Comparison of ENCODE assay signal across 8 cellular contexts in genomic region chr2:45650851-45651414, GRCh38. TPM values are rescaled to one million over a fixed set of nuclear protein-coding genes. Genes with fewer than 3 reads are reported as not detected.
DNase-seq lines count a peak whose midpoint lies in the region; ATAC-seq and TF ChIP-seq lines count a peak whose summit lies in the region.

No MANE protein-coding gene starts in this region.

- H4K20me1 ChIP-seq in Karpas-422 (ENCODE audit: insufficient read depth, low read depth, low read length) (peaks cover 27% of the 10 kb centered on the region; the same call in 1 of the 2 replicates), neural progenitor cell (ENCODE audit: low read depth) (peaks cover 7% of the 10 kb centered on the region)

- H3K9me3 Mint-ChIP-seq in neural progenitor cell: no peaks in the 10 kb centered on the region

- peak overlapping the region; percentile 97 for H3K9ac ChIP-seq in Karpas-422 (ENCODE audit: low read length)
- no peak overlapping the region for H3K9ac ChIP-seq in neural progenitor cell

- H3F3A ChIP-seq in neural progenitor cell (ENCODE audit: low read depth): peaks cover 21% of the 10 kb centered on the region

- intact Hi-C loops in stomach (cut with DNase I; ENCODE audit: low total_unique reads): no loop called here

- H3K36me3 ChIP-seq in Karpas-422 (ENCODE audit: insufficient read depth, low read length): peaks cover 25% of the 10 kb centered on the region
- H3K36me3 ChIP-seq in neural progenitor cell: no peaks in the 10 kb centered on the region
- no peaks in the 10 kb centered on the region for H3K36me3 ChIP-seq in stomach

- H3K27ac ChIP-seq in Karpas-422 (ENCODE audit: low read length): peak overlapping the region; percentile 88
- no peak overlapping the region for H3K27ac ChIP-seq in neural progenitor cell
- peak overlapping the region; percentile 95 to 100 (median 99) for H3K27ac ChIP-seq in stomach

- peak; percentile 46 for TF ChIP-seq EP300 in stomach (IDR thresholded peaks at IDR 0.05)

- H2AFZ ChIP-seq in Karpas-422 (ENCODE audit: low read length) (no peak overlapping the region), neural progenitor cell (replicated peaks) (peak overlapping the region; percentile 93)

- peak overlapping the region; percentile 97 for H3K4me2 ChIP-seq in Karpas-422 (ENCODE audit: low read depth, low read length, poor library complexity, severe bottlenecking)
- H3K4me2 ChIP-seq in neural progenitor cell: peak overlapping the region; percentile 100

- peaks cover 41% of the 10 kb centered on the region for H3K4me1 ChIP-seq in Karpas-422 (ENCODE audit: low read length)
- peaks cover 13% of the 10 kb centered on the region for H3K4me1 ChIP-seq in neural progenitor cell
- H3K4me1 ChIP-seq in stomach: peaks cover 20 to 52% (median 34%) of the 10 kb centered on the region in 4 donors

- H3K27me3 ChIP-seq in Karpas-422 (ENCODE audit: low read length) (no peaks in the 10 kb centered on the region), neural progenitor cell (peaks cover 86% of the 10 kb centered on the region), stomach (no peaks in the 10 kb centered on the region)

- TF ChIP-seq CTCF in foreskin fibroblast (IDR thresholded peaks at IDR 0.05; ENCODE audit: low read depth, low read length): peak; percentile 44
- peak; percentile 44 for TF ChIP-seq CTCF in neural progenitor cell (IDR thresholded peaks at IDR 0.05)
- peak in 5 of 7 experiments; percentile 28 to 65 (median 45) for TF ChIP-seq CTCF in stomach (IDR thresholded peaks at IDR 0.05)

- peak in 2 of 4 donors; percentile 69 to 89 for TF ChIP-seq POLR2A in stomach (IDR thresholded peaks at IDR 0.05)

- H3K79me2 ChIP-seq in Karpas-422 (ENCODE audit: low read length) (peaks cover 54% of the 10 kb centered on the region), neural progenitor cell (ENCODE audit: low read depth) (no peaks in the 10 kb centered on the region)

- H3K9me3 ChIP-seq in Karpas-422 (ENCODE audit: low read length) (no peaks in the 10 kb centered on the region), neural progenitor cell (ENCODE audit: low read depth) (no peaks in the 10 kb centered on the region), stomach (no peaks in the 10 kb centered on the region)

- peak overlapping the region; percentile 99 for H3K4me3 Mint-ChIP-seq in neural progenitor cell

- H3K27me3 Mint-ChIP-seq in neural progenitor cell (ENCODE audit: insufficient read depth, low read depth): peaks cover 23% of the 10 kb centered on the region

- H3K36me3 Mint-ChIP-seq in neural progenitor cell: peaks cover 2% of the 10 kb centered on the region

- WGBS in stomach, 5 donors: 0 to 2% (median 1%) methylated on average over 24 to 78 of the region's 79 CpGs

- peak overlapping the region; percentile 89 for H3K27ac Mint-ChIP-seq in neural progenitor cell

- no peaks in the 10 kb centered on the region for H3K9me2 ChIP-seq in Karpas-422 (replicated peaks; ENCODE audit: insufficient read depth, low read length)

- peaks cover 33% of the 10 kb centered on the region for H3K4me1 Mint-ChIP-seq in neural progenitor cell

- DNase-seq in ELR (ENCODE audit: low read depth) (peak; percentile 97), Karpas-422 (peak; percentile 98), SHP77 treated with DMSO at 0.1 percent for 48 hours (lab: John Stamatoyannopoulos, UW) (peak; percentile 18), activated gamma-delta T cell treated with Interleukin-2 at 50 U/mL for 16 hours (peak; percentile 93), foreskin fibroblast (peak; percentile 98 to 99), neural progenitor cell (ENCODE audit: low spot score) (peak; percentile 92), stomach (peak; percentile 94)

- H3K4me3 ChIP-seq in Karpas-422 (ENCODE audit: low read length) (peak overlapping the region; percentile 97), foreskin fibroblast (ENCODE audit: low read depth in 1 of 2, low read length in 2 of 2) (peak overlapping the region; percentile 75 to 88), neural progenitor cell (peak overlapping the region; percentile 92), stomach (peak overlapping the region; percentile 76 to 93 (median 86))

- ATAC-seq in GM21825 (IDR thresholded peaks at IDR 0.05; ENCODE audit: unreplicated experiment): peak; percentile 68

RNA-seq across cellular contexts. Expression of gene PRKCE, which starts 0.5 kb away (rescaled TPM):
- total RNA-seq in Karpas-422 (2014; rRNA removed; shearing (Covaris generic); ENCODE audit: low replicate concordance): 61.8 and 94.7 TPM in 2 replicates
- total RNA-seq in neural progenitor cell (ENCODE audit: low replicate concordance) (2.9 and 4.1 TPM in 2 replicates), stomach (10 to 100 TPM in 4 of 5 donors, 1 to 10 TPM in 1; 9.8 to 92.0 (median 25.2) TPM)
- 1 to 10 TPM; 2.0 to 2.9 (median 2.1) TPM for polyA plus RNA-seq in stomach

RNA-seq across cellular contexts. Expression of gene SRBD1, which starts 39.9 kb away (rescaled TPM):
- total RNA-seq in Karpas-422 (2014; rRNA removed; shearing (Covaris generic); ENCODE audit: low replicate concordance): 11.1 and 29.7 TPM in 2 replicates
- total RNA-seq in neural progenitor cell (ENCODE audit: low replicate concordance) (29.9 and 37.2 TPM in 2 replicates), stomach (10 to 100 TPM; 21.0 to 45.7 (median 37.1) TPM)
- polyA plus RNA-seq in stomach: 1 to 10 TPM; 4.4 to 7.0 (median 6.2) TPM

Comparison
In these comparisons a context has a peak if more than half of its experiments do, and no peak if none do; other contexts are left out.
1. DNase-seq: peak in every context shown above with its lines; median percentile 98 in foreskin fibroblast; 98 in Karpas-422; 97 in ELR; 94 in stomach; 93 in activated gamma-delta T cell treated with Interleukin-2 at 50 U/mL for 16 hours; 92 in neural progenitor cell; 18 in SHP77 treated with DMSO at 0.1 percent for 48 hours.